Comparison of ENCODE assay signal across 8 cellular contexts in genomic region chr4:36351082-36351666, GRCh38.
DNase-seq lines count a peak whose midpoint lies in the region; ATAC-seq and TF ChIP-seq lines count a peak whose summit lies in the region.

No MANE protein-coding gene starts in this region.

- peak; percentile 31 for DNase-seq in GM13976 (ENCODE audit: low spot score)
- peak; percentile 1 for DNase-seq in NCI-H2171 (lab: John Stamatoyannopoulos, UW)
- peak; percentile 92 for DNase-seq in activated CD4-positive, alpha-beta T cell treated with anti-CD3 and anti-CD28 coated beads, Interleukin-2, amount 10 ng/mL, durations not matched to agents 24 days and 14 days
- peak; percentile 25 for DNase-seq in dedifferentiated amniotic fluid mesenchymal stem cell (ENCODE audit: extremely low spot score)
- DNase-seq in lung microvascular endothelial cell (ENCODE audit: low read depth in 2 of 2) = peak; percentile 23 to 48
- peak; percentile 59 for DNase-seq in stimulated activated CD8-positive, alpha-beta memory T cell treated with anti-CD3 and anti-CD28 coated beads, Interleukin-2, amount 100 ng/mL, for 1 hour (ENCODE audit: low read depth in 2 of 2)
- DNase-seq in DMS79 (lab: John Stamatoyannopoulos, UW) = no peak

- peak; percentile 80 for TF ChIP-seq CTCF in GM13976 (IDR thresholded peaks at IDR 0.05; ENCODE audit: borderline replicate concordance, control extremely low read depth, extremely low read depth, insufficient read depth, missing control alignments)

- H3K27me3 Mint-ChIP-seq in activated CD4-positive, alpha-beta T cell treated with anti-CD3 and anti-CD28 coated beads, Interleukin-2, amount 10 ng/mL, durations not matched to agents 24 days and 14 days = peaks cover 6% of the 10 kb centered on the region

- H3K4me3 Mint-ChIP-seq in activated CD4-positive, alpha-beta T cell treated with anti-CD3 and anti-CD28 coated beads, Interleukin-2, amount 10 ng/mL, durations not matched to agents 24 days and 14 days = no peak overlapping the region

- in situ Hi-C loops in GM13976 (cut with MboI; ENCODE audit: low sequenced_read_pairs, unreplicated experiment) = no loop called here

- no peak overlapping the region for H3K27ac Mint-ChIP-seq in activated CD4-positive, alpha-beta T cell treated with anti-CD3 and anti-CD28 coated beads, Interleukin-2, amount 10 ng/mL, durations not matched to agents 24 days and 14 days

- peaks cover 34% of the 10 kb centered on the region for H3K4me1 Mint-ChIP-seq in activated CD4-positive, alpha-beta T cell treated with anti-CD3 and anti-CD28 coated beads, Interleukin-2, amount 10 ng/mL, durations not matched to agents 24 days and 14 days

- intact Hi-C loops in activated CD4-positive, alpha-beta T cell treated with anti-CD3 and anti-CD28 coated beads, Interleukin-2, amount 10 ng/mL, durations not matched to agents 24 days and 14 days (cut with micrococcal nuclease) = loop anchor here (1.0 to 5.0 kb wide), 2 partner anchors 48 to 1041 kb away; no protein-coding TSS in a partner anchor

- peak; percentile 53 for ATAC-seq in HG02678 (IDR thresholded peaks at IDR 0.05; ENCODE audit: unreplicated experiment)

- no peaks in the 10 kb centered on the region for H3K36me3 Mint-ChIP-seq in activated CD4-positive, alpha-beta T cell treated with anti-CD3 and anti-CD28 coated beads, Interleukin-2, amount 10 ng/mL, durations not matched to agents 24 days and 14 days (ENCODE audit: low read depth)

- H3K9me3 Mint-ChIP-seq in activated CD4-positive, alpha-beta T cell treated with anti-CD3 and anti-CD28 coated beads, Interleukin-2, amount 10 ng/mL, durations not matched to agents 24 days and 14 days = no peaks in the 10 kb centered on the region
